Comparison of ENCODE assay signal across 29 cellular contexts in genomic region chr2:230097841-230098240, GRCh38.
"Had no signal": no experiment of that assay in that cellular context is flagged by ENCODE, and none has a peak within 500 bp of the region (broad histone marks: within the 10 kb centered on the region; RNA-seq: fewer than 3 reads in every experiment).

No MANE protein-coding gene starts in this region.

- H3K4me3 ChIP-seq: cardiac muscle cell, coronary artery, dorsolateral prefrontal cortex, gastroesophageal sphincter, heart left ventricle, pancreas, right atrium auricular region, suprapubic skin, tibial artery had no signal

- H3K27me3 ChIP-seq: cardiac muscle cell, dorsolateral prefrontal cortex, gastroesophageal sphincter, heart left ventricle, pancreas, right atrium auricular region, suprapubic skin, tibial artery had no signal

- H3K36me3 ChIP-seq: cardiac muscle cell, gastroesophageal sphincter, heart left ventricle, pancreas, right atrium auricular region, suprapubic skin, tibial artery had no signal

- H3K4me1 ChIP-seq: gastroesophageal sphincter, heart left ventricle, pancreas, right atrium auricular region, suprapubic skin, tibial artery had no signal

- H3K27ac Mint-ChIP-seq: activated CD8-positive, alpha-beta memory T cell treated with anti-CD3 and anti-CD28 coated beads, Interleukin-2, amount 10 ng/mL, durations not matched to agents 7 days and 5 days; activated CD8-positive, alpha-beta T cell treated with anti-CD3 and anti-CD28 coated beads, Interleukin-2, amount 10 ng/mL, durations not matched to agents 7 days and 5 days; activated naive CD4-positive, alpha-beta T cell treated with anti-CD3 and anti-CD28 coated beads, Interleukin-2, amount 50 U/mL, for 72 hours; activated T-cell treated with anti-CD3 and anti-CD28 coated beads, Interleukin-2, amount 50 U/mL, for 72 hours; effector memory CD8-positive, alpha-beta T cell; immature natural killer cell; naive thymus-derived CD8-positive, alpha-beta T cell had no signal

- FAIRE-seq: kidney, pancreas had no signal

- H3K27ac ChIP-seq: cardiac muscle cell, coronary artery, dorsolateral prefrontal cortex, gastroesophageal sphincter, heart left ventricle, pancreas, right atrium auricular region, suprapubic skin, tibial artery had no signal

- H3K9me3 ChIP-seq: pancreas, suprapubic skin had no signal

- H3K27me3 Mint-ChIP-seq: memory B cell had no signal

- H3K4me3 Mint-ChIP-seq: activated CD8-positive, alpha-beta memory T cell treated with anti-CD3 and anti-CD28 coated beads, Interleukin-2, amount 10 ng/mL, durations not matched to agents 7 days and 5 days; activated CD8-positive, alpha-beta T cell treated with anti-CD3 and anti-CD28 coated beads, Interleukin-2, amount 10 ng/mL, durations not matched to agents 7 days and 5 days; activated T-cell treated with anti-CD3 and anti-CD28 coated beads, Interleukin-2, amount 50 U/mL, for 72 hours; effector memory CD8-positive, alpha-beta T cell; immature natural killer cell; memory B cell; naive thymus-derived CD8-positive, alpha-beta T cell; neural crest cell had no signal

- H3K4me1 Mint-ChIP-seq: activated CD8-positive, alpha-beta memory T cell treated with anti-CD3 and anti-CD28 coated beads, Interleukin-2, amount 10 ng/mL, durations not matched to agents 7 days and 5 days; immature natural killer cell; memory B cell; naive thymus-derived CD8-positive, alpha-beta T cell; neural crest cell had no signal

- DNase-seq: activated CD4-positive, alpha-beta T cell treated with anti-CD3 and anti-CD28 coated beads for 1 hour; activated CD8-positive, alpha-beta memory T cell treated with anti-CD3 and anti-CD28 coated beads, Interleukin-2, amount 10 ng/mL, durations not matched to agents 7 days and 5 days; activated CD8-positive, alpha-beta T cell treated with anti-CD3 and anti-CD28 coated beads, Interleukin-2, amount 10 ng/mL, durations not matched to agents 7 days and 5 days; activated naive CD4-positive, alpha-beta T cell; activated T-cell treated with anti-CD3 and anti-CD28 coated beads, Interleukin-2, amount 50 U/mL, for 72 hours; cerebellar nuclear complex; dorsolateral prefrontal cortex; effector memory CD8-positive, alpha-beta T cell; heart left ventricle; hypothalamus; immature natural killer cell; kidney; left colon; naive thymus-derived CD8-positive, alpha-beta T cell; nucleus accumbens; pancreas; stimulated activated CD4-positive, alpha-beta T cell treated with anti-CD3 and anti-CD28 coated beads, Interleukin-15, amount 100 ng/mL, for 24 hours; stimulated activated CD4-positive, alpha-beta T cell treated with anti-CD3 and anti-CD28 coated beads, Interleukin-2, amount 100 ng/mL, for 24 hours; stimulated activated naive CD4-positive, alpha-beta T cell; T-helper 2 cell; tibial artery had no signal
